2 cellular contexts compared by ENCODE assay signal in the genomic region with DNA sequence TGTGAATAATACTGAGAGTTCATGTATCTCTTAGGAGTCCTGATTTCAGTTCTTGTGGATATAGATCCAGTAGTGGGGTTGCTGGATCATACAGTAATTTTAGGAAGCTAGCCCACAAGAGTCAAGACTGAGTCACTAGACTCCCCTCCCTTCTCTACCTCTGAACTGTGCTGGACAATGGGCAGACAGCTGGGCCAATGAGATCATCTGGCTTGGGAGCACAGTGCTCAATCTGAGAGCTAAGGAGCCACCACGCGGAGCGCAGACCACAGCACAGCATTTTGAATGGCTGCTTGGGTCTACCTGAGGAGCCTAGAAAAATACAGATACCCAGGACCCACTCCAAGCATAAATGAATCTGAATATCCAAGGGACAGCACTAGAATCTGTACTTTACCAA.
TF ChIP-seq lines count a peak whose summit lies in the region.

No MANE protein-coding gene starts in this region.

TF ChIP-seq in SK-N-SH treated with all-trans-retinoic acid at 6 μM for 48 hours, 23 proteins besides CTCF, POLR2A, EP300 and RAD21 (continued from another document):
- TF ChIP-seq, protein P1, sequence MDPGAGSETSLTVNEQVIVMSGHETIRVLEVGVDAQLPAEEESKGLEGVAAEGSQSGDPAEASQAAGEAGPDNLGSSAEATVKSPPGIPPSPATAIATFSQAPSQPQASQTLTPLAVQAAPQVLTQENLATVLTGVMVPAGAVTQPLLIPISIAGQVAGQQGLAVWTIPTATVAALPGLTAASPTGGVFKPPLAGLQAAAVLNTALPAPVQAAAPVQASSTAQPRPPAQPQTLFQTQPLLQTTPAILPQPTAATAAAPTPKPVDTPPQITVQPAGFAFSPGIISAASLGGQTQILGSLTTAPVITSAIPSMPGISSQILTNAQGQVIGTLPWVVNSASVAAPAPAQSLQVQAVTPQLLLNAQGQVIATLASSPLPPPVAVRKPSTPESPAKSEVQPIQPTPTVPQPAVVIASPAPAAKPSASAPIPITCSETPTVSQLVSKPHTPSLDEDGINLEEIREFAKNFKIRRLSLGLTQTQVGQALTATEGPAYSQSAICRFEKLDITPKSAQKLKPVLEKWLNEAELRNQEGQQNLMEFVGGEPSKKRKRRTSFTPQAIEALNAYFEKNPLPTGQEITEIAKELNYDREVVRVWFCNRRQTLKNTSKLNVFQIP (CRISPR knock-in tag; IDR thresholded peaks at IDR 0.05; ENCODE audit: borderline replicate concordance, low read depth), result no peak
- TF ChIP-seq ZFP30 (CRISPR knock-in tag; IDR thresholded peaks at IDR 0.05) (no peak), TCF4 (CRISPR knock-in tag; IDR thresholded peaks at IDR 0.05; ENCODE audit: borderline replicate concordance) (no peak), ZNF8 (CRISPR knock-in tag; IDR thresholded peaks at IDR 0.05) (no peak), ESRRG (CRISPR knock-in tag; IDR thresholded peaks at IDR 0.05) (no peak), PPARA (CRISPR knock-in tag; IDR thresholded peaks at IDR 0.05; ENCODE audit: borderline replicate concordance) (no peak), OSR1 (CRISPR knock-in tag; IDR thresholded peaks at IDR 0.05) (no peak), ZC3H10 (CRISPR knock-in tag; IDR thresholded peaks at IDR 0.05) (no peak), ZNF565 (CRISPR knock-in tag; conservative IDR thresholded peaks at IDR 0.05; ENCODE audit: low read depth) (no peak)
- TF ChIP-seq, protein P2, sequence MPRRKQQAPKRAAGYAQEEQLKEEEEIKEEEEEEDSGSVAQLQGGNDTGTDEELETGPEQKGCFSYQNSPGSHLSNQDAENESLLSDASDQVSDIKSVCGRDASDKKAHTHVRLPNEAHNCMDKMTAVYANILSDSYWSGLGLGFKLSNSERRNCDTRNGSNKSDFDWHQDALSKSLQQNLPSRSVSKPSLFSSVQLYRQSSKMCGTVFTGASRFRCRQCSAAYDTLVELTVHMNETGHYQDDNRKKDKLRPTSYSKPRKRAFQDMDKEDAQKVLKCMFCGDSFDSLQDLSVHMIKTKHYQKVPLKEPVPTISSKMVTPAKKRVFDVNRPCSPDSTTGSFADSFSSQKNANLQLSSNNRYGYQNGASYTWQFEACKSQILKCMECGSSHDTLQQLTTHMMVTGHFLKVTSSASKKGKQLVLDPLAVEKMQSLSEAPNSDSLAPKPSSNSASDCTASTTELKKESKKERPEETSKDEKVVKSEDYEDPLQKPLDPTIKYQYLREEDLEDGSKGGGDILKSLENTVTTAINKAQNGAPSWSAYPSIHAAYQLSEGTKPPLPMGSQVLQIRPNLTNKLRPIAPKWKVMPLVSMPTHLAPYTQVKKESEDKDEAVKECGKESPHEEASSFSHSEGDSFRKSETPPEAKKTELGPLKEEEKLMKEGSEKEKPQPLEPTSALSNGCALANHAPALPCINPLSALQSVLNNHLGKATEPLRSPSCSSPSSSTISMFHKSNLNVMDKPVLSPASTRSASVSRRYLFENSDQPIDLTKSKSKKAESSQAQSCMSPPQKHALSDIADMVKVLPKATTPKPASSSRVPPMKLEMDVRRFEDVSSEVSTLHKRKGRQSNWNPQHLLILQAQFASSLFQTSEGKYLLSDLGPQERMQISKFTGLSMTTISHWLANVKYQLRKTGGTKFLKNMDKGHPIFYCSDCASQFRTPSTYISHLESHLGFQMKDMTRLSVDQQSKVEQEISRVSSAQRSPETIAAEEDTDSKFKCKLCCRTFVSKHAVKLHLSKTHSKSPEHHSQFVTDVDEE (CRISPR knock-in tag; IDR thresholded peaks at IDR 0.05), result no peak
- TF ChIP-seq, protein P3, sequence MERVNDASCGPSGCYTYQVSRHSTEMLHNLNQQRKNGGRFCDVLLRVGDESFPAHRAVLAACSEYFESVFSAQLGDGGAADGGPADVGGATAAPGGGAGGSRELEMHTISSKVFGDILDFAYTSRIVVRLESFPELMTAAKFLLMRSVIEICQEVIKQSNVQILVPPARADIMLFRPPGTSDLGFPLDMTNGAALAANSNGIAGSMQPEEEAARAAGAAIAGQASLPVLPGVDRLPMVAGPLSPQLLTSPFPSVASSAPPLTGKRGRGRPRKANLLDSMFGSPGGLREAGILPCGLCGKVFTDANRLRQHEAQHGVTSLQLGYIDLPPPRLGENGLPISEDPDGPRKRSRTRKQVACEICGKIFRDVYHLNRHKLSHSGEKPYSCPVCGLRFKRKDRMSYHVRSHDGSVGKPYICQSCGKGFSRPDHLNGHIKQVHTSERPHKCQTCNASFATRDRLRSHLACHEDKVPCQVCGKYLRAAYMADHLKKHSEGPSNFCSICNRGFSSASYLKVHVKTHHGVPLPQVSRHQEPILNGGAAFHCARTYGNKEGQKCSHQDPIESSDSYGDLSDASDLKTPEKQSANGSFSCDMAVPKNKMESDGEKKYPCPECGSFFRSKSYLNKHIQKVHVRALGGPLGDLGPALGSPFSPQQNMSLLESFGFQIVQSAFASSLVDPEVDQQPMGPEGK (CRISPR knock-in tag; IDR thresholded peaks at IDR 0.05; ENCODE audit: borderline replicate concordance), result no peak
- TF ChIP-seq, protein P4, sequence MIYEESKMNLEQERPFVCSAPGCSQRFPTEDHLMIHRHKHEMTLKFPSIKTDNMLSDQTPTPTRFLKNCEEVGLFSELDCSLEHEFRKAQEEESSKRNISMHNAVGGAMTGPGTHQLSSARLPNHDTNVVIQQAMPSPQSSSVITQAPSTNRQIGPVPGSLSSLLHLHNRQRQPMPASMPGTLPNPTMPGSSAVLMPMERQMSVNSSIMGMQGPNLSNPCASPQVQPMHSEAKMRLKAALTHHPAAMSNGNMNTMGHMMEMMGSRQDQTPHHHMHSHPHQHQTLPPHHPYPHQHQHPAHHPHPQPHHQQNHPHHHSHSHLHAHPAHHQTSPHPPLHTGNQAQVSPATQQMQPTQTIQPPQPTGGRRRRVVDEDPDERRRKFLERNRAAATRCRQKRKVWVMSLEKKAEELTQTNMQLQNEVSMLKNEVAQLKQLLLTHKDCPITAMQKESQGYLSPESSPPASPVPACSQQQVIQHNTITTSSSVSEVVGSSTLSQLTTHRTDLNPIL (CRISPR knock-in tag; IDR thresholded peaks at IDR 0.05; ENCODE audit: low read depth), result no peak
TF ChIP-seq in SK-N-SH treated with all-trans-retinoic acid at 6 μM for 48 hours: peak in this region for 0.

TF ChIP-seq in SK-N-SH, 30 proteins besides CTCF, POLR2A, EP300 and RAD21 (continued from another document):
- TF ChIP-seq, protein P5, sequence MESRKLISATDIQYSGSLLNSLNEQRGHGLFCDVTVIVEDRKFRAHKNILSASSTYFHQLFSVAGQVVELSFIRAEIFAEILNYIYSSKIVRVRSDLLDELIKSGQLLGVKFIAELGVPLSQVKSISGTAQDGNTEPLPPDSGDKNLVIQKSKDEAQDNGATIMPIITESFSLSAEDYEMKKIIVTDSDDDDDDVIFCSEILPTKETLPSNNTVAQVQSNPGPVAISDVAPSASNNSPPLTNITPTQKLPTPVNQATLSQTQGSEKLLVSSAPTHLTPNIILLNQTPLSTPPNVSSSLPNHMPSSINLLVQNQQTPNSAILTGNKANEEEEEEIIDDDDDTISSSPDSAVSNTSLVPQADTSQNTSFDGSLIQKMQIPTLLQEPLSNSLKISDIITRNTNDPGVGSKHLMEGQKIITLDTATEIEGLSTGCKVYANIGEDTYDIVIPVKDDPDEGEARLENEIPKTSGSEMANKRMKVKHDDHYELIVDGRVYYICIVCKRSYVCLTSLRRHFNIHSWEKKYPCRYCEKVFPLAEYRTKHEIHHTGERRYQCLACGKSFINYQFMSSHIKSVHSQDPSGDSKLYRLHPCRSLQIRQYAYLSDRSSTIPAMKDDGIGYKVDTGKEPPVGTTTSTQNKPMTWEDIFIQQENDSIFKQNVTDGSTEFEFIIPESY (IDR thresholded peaks at IDR 0.05; ENCODE audit: borderline replicate concordance, low read depth), result no peak
- TF ChIP-seq, protein P6, sequence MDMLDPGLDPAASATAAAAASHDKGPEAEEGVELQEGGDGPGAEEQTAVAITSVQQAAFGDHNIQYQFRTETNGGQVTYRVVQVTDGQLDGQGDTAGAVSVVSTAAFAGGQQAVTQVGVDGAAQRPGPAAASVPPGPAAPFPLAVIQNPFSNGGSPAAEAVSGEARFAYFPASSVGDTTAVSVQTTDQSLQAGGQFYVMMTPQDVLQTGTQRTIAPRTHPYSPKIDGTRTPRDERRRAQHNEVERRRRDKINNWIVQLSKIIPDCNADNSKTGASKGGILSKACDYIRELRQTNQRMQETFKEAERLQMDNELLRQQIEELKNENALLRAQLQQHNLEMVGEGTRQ (IDR thresholded peaks at IDR 0.05; ENCODE audit: borderline replicate concordance, low read depth, low read length), result no peak
- no peak for TF ChIP-seq RCOR1 (IDR thresholded peaks at IDR 0.05; ENCODE audit: low read length)
- TF ChIP-seq RXRA (IDR thresholded peaks at IDR 0.05; ENCODE audit: borderline replicate concordance, low read depth), result no peak
- no peak for TF ChIP-seq GABPA (IDR thresholded peaks at IDR 0.05; ENCODE audit: low read depth)
- TF ChIP-seq, protein P7, sequence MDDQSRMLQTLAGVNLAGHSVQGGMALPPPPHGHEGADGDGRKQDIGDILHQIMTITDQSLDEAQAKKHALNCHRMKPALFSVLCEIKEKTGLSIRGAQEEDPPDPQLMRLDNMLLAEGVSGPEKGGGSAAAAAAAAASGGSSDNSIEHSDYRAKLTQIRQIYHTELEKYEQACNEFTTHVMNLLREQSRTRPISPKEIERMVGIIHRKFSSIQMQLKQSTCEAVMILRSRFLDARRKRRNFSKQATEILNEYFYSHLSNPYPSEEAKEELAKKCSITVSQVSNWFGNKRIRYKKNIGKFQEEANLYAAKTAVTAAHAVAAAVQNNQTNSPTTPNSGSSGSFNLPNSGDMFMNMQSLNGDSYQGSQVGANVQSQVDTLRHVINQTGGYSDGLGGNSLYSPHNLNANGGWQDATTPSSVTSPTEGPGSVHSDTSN (IDR thresholded peaks at IDR 0.05), result no peak
- TF ChIP-seq MXI1 (IDR thresholded peaks at IDR 0.05; ENCODE audit: low read depth, low read length), result no peak
- TF ChIP-seq, protein P8, sequence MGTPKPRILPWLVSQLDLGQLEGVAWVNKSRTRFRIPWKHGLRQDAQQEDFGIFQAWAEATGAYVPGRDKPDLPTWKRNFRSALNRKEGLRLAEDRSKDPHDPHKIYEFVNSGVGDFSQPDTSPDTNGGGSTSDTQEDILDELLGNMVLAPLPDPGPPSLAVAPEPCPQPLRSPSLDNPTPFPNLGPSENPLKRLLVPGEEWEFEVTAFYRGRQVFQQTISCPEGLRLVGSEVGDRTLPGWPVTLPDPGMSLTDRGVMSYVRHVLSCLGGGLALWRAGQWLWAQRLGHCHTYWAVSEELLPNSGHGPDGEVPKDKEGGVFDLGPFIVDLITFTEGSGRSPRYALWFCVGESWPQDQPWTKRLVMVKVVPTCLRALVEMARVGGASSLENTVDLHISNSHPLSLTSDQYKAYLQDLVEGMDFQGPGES (IDR thresholded peaks at IDR 0.05; ENCODE audit: low read depth, low read length), result no peak
- TF ChIP-seq YY1 (IDR thresholded peaks at IDR 0.05; ENCODE audit: low read depth), result no peak
- TF ChIP-seq CHD2 (IDR thresholded peaks at IDR 0.05; ENCODE audit: low read length, partially characterized antibody), result no peak
- TF ChIP-seq, protein P9, sequence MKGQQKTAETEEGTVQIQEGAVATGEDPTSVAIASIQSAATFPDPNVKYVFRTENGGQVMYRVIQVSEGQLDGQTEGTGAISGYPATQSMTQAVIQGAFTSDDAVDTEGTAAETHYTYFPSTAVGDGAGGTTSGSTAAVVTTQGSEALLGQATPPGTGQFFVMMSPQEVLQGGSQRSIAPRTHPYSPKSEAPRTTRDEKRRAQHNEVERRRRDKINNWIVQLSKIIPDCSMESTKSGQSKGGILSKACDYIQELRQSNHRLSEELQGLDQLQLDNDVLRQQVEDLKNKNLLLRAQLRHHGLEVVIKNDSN (IDR thresholded peaks at IDR 0.05; ENCODE audit: borderline replicate concordance, low read depth), result no peak
- TF ChIP-seq FOXM1 (IDR thresholded peaks at IDR 0.05; ENCODE audit: low read depth), result no peak
- TF ChIP-seq TAF1 (IDR thresholded peaks at IDR 0.05; ENCODE audit: borderline replicate concordance, low read depth, low read length), result no peak
- TF ChIP-seq ELF1 (IDR thresholded peaks at IDR 0.05), result no peak
- no peak for TF ChIP-seq MEF2A (IDR thresholded peaks at IDR 0.05; ENCODE audit: borderline replicate concordance, low read depth)
- TF ChIP-seq POLR2AphosphoS5 (IDR thresholded peaks at IDR 0.05; ENCODE audit: low read depth, low read length), result no peak
- no peak for TF ChIP-seq TEAD4 (IDR thresholded peaks at IDR 0.05; ENCODE audit: borderline replicate concordance, insufficient read depth)
- no peak for TF ChIP-seq SIN3A (IDR thresholded peaks at IDR 0.05; ENCODE audit: borderline replicate concordance, low read depth, low read length)
- no peak for TF ChIP-seq JUND (IDR thresholded peaks at IDR 0.05)
TF ChIP-seq in SK-N-SH: peak in this region for 0.
